In the genomic region with DNA sequence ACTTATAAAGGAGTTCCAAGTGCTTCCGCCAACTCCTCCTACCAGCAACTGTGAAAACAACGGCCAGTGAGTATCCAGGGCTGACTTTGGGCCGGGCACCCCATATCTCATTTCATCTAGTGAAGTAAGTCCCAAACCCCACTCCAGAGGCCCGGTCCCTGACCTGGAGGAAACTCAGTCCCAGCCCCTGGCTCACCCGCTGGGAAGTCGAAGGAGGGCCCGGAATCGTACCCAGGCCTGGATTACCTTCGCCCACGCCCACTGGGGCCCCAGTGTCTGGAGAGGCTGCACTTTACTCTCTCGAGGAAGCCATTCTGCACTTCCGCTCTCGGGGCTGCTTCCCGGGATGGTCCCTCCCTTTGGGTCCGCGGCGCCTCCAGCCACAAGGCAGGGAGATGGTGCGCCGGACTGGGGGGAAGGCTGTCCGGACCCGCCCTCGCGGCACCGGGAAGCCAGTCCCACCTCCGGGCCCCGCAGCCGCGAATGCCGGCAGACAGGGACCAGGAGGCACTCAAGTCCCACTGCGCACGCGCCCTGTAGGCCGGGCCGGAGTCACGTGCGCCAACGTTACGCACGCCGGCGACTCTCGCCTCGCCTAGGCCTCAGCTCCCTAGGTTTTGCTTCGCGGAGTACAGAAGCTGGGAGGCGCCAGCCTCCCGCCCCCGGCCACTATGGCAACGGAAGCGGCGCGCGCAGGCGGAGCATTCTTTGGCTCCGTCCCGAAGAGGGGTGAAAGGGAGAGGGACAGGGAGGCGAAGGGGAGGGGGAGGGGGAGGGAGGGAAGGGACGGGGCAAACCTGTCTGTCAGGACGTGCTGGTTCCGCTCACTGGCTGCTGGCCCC, we compare ENCODE assay signal across 1 cellular context.
TF ChIP-seq lines count a peak whose summit lies in the region.

A gene with protein sequence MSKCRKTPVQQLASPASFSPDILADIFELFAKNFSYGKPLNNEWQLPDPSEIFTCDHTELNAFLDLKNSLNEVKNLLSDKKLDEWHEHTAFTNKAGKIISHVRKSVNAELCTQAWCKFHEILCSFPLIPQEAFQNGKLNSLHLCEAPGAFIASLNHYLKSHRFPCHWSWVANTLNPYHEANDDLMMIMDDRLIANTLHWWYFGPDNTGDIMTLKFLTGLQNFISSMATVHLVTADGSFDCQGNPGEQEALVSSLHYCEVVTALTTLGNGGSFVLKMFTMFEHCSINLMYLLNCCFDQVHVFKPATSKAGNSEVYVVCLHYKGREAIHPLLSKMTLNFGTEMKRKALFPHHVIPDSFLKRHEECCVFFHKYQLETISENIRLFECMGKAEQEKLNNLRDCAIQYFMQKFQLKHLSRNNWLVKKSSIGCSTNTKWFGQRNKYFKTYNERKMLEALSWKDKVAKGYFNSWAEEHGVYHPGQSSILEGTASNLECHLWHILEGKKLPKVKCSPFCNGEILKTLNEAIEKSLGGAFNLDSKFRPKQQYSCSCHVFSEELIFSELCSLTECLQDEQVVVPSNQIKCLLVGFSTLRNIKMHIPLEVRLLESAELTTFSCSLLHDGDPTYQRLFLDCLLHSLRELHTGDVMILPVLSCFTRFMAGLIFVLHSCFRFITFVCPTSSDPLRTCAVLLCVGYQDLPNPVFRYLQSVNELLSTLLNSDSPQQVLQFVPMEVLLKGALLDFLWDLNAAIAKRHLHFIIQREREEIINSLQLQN (minus strand): TSS at position 513 of the 842 bp plus-strand sequence. CDS start 3,482 bp downstream, outside the sequence.

TF ChIP-seq in WTC11, 78 proteins besides CTCF, POLR2A, EP300 and RAD21 (continued from another document and continues in another):
- TF ChIP-seq, protein P1, sequence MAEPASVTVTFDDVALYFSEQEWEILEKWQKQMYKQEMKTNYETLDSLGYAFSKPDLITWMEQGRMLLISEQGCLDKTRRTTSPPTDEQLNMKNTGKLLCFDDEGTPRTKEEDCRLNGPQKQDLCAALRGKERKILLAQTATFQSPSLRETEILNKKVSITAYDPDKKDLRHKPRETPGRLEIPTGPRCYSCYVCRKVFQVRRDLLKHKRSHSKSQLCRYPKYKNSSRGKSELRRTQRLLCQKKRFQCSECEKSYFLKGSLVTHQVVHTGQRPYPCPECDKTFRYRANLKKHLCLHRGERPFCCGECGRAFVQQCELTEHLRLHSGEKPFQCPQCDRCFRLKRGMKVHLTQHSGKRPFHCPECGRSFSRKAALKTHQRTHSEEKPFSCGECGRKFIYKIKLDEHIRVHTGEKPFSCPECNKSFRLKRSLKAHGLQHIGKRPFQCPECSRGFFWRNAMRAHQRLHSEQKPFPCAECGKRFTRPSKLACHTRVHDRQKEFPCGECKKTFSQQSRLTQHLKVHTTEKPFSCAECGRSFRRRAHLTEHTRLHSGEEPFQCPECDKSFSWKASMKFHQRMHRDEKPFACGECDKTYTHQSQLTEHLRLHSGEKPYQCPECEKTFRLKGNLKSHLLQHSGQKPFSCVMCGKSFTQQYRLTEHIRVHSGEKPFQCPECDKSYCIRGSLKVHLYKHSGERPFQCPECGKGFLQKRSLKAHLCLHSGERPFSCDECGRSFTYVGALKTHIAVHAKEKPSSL (CRISPR knock-in tag; conservative IDR thresholded peaks at IDR 0.05) = no peak
- TF ChIP-seq, protein P2, sequence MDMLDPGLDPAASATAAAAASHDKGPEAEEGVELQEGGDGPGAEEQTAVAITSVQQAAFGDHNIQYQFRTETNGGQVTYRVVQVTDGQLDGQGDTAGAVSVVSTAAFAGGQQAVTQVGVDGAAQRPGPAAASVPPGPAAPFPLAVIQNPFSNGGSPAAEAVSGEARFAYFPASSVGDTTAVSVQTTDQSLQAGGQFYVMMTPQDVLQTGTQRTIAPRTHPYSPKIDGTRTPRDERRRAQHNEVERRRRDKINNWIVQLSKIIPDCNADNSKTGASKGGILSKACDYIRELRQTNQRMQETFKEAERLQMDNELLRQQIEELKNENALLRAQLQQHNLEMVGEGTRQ (CRISPR knock-in tag; IDR thresholded peaks at IDR 0.05) = peak; percentile 98
- TF ChIP-seq GABPB1 (CRISPR knock-in tag; IDR thresholded peaks at IDR 0.05) (peak; percentile 80), NR1H2 (CRISPR knock-in tag; IDR thresholded peaks at IDR 0.05) (no peak), MYBL2 (CRISPR knock-in tag; IDR thresholded peaks at IDR 0.05) (no peak), ZNF232 (CRISPR knock-in tag; IDR thresholded peaks at IDR 0.05) (peak; percentile 81; the same call in 1 of the 2 replicates), CBFB (CRISPR knock-in tag; IDR thresholded peaks at IDR 0.05; ENCODE audit: low read depth) (no peak), CREB1 (CRISPR knock-in tag; IDR thresholded peaks at IDR 0.05) (no peak), KAT7 (CRISPR knock-in tag; IDR thresholded peaks at IDR 0.05; ENCODE audit: borderline replicate concordance) (peak; percentile 90; the same call in 1 of the 2 replicates), OVOL2 (CRISPR knock-in tag; IDR thresholded peaks at IDR 0.05; ENCODE audit: borderline replicate concordance) (no peak), TEAD4 (CRISPR knock-in tag; IDR thresholded peaks at IDR 0.05) (no peak), ZNF219 (CRISPR knock-in tag; IDR thresholded peaks at IDR 0.05; ENCODE audit: borderline replicate concordance) (no peak), ELF4 (CRISPR knock-in tag; IDR thresholded peaks at IDR 0.05; ENCODE audit: low read depth) (no peak), ZNF121 (CRISPR knock-in tag; IDR thresholded peaks at IDR 0.05) (no peak), ZNF416 (CRISPR knock-in tag; IDR thresholded peaks at IDR 0.05) (no peak), ZNF317 (CRISPR knock-in tag; IDR thresholded peaks at IDR 0.05; ENCODE audit: borderline replicate concordance, low read depth) (no peak), SMAD4 (CRISPR knock-in tag; IDR thresholded peaks at IDR 0.05) (0 out of 2 replicates have a peak, but pooled peaks have one; percentile 71), TCF7 (CRISPR knock-in tag; IDR thresholded peaks at IDR 0.05; ENCODE audit: low read depth) (no peak), SMAD3 (CRISPR knock-in tag; IDR thresholded peaks at IDR 0.05; ENCODE audit: borderline replicate concordance) (peak; percentile 81), ZNF138 (CRISPR knock-in tag; conservative IDR thresholded peaks at IDR 0.05) (no peak), ZNF423 (CRISPR knock-in tag; IDR thresholded peaks at IDR 0.05) (no peak)
- TF ChIP-seq, protein P3, sequence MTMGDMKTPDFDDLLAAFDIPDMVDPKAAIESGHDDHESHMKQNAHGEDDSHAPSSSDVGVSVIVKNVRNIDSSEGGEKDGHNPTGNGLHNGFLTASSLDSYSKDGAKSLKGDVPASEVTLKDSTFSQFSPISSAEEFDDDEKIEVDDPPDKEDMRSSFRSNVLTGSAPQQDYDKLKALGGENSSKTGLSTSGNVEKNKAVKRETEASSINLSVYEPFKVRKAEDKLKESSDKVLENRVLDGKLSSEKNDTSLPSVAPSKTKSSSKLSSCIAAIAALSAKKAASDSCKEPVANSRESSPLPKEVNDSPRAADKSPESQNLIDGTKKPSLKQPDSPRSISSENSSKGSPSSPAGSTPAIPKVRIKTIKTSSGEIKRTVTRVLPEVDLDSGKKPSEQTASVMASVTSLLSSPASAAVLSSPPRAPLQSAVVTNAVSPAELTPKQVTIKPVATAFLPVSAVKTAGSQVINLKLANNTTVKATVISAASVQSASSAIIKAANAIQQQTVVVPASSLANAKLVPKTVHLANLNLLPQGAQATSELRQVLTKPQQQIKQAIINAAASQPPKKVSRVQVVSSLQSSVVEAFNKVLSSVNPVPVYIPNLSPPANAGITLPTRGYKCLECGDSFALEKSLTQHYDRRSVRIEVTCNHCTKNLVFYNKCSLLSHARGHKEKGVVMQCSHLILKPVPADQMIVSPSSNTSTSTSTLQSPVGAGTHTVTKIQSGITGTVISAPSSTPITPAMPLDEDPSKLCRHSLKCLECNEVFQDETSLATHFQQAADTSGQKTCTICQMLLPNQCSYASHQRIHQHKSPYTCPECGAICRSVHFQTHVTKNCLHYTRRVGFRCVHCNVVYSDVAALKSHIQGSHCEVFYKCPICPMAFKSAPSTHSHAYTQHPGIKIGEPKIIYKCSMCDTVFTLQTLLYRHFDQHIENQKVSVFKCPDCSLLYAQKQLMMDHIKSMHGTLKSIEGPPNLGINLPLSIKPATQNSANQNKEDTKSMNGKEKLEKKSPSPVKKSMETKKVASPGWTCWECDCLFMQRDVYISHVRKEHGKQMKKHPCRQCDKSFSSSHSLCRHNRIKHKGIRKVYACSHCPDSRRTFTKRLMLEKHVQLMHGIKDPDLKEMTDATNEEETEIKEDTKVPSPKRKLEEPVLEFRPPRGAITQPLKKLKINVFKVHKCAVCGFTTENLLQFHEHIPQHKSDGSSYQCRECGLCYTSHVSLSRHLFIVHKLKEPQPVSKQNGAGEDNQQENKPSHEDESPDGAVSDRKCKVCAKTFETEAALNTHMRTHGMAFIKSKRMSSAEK (CRISPR knock-in tag; IDR thresholded peaks at IDR 0.05; ENCODE audit: borderline replicate concordance) = no peak
- TF ChIP-seq, protein P4, sequence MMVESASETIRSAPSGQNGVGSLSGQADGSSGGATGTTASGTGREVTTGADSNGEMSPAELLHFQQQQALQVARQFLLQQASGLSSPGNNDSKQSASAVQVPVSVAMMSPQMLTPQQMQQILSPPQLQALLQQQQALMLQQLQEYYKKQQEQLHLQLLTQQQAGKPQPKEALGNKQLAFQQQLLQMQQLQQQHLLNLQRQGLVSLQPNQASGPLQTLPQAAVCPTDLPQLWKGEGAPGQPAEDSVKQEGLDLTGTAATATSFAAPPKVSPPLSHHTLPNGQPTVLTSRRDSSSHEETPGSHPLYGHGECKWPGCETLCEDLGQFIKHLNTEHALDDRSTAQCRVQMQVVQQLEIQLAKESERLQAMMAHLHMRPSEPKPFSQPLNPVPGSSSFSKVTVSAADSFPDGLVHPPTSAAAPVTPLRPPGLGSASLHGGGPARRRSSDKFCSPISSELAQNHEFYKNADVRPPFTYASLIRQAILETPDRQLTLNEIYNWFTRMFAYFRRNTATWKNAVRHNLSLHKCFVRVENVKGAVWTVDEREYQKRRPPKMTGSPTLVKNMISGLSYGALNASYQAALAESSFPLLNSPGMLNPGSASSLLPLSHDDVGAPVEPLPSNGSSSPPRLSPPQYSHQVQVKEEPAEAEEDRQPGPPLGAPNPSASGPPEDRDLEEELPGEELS (CRISPR knock-in tag; IDR thresholded peaks at IDR 0.05) = peak; percentile 70
- TF ChIP-seq, protein P5, sequence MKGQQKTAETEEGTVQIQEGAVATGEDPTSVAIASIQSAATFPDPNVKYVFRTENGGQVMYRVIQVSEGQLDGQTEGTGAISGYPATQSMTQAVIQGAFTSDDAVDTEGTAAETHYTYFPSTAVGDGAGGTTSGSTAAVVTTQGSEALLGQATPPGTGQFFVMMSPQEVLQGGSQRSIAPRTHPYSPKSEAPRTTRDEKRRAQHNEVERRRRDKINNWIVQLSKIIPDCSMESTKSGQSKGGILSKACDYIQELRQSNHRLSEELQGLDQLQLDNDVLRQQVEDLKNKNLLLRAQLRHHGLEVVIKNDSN (CRISPR knock-in tag; IDR thresholded peaks at IDR 0.05) = peak; percentile 98
- TF ChIP-seq, protein P6, sequence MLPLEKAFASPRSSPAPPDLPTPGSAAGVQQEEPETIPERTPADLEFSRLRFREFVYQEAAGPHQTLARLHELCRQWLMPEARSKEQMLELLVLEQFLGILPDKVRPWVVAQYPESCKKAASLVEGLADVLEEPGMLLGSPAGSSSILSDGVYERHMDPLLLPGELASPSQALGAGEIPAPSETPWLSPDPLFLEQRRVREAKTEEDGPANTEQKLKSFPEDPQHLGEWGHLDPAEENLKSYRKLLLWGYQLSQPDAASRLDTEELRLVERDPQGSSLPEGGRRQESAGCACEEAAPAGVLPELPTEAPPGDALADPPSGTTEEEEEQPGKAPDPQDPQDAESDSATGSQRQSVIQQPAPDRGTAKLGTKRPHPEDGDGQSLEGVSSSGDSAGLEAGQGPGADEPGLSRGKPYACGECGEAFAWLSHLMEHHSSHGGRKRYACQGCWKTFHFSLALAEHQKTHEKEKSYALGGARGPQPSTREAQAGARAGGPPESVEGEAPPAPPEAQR (CRISPR knock-in tag; IDR thresholded peaks at IDR 0.05) = no peak
- TF ChIP-seq, protein P7, sequence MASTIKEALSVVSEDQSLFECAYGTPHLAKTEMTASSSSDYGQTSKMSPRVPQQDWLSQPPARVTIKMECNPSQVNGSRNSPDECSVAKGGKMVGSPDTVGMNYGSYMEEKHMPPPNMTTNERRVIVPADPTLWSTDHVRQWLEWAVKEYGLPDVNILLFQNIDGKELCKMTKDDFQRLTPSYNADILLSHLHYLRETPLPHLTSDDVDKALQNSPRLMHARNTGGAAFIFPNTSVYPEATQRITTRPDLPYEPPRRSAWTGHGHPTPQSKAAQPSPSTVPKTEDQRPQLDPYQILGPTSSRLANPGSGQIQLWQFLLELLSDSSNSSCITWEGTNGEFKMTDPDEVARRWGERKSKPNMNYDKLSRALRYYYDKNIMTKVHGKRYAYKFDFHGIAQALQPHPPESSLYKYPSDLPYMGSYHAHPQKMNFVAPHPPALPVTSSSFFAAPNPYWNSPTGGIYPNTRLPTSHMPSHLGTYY (CRISPR knock-in tag; IDR thresholded peaks at IDR 0.05) = no peak
- TF ChIP-seq, protein P8, sequence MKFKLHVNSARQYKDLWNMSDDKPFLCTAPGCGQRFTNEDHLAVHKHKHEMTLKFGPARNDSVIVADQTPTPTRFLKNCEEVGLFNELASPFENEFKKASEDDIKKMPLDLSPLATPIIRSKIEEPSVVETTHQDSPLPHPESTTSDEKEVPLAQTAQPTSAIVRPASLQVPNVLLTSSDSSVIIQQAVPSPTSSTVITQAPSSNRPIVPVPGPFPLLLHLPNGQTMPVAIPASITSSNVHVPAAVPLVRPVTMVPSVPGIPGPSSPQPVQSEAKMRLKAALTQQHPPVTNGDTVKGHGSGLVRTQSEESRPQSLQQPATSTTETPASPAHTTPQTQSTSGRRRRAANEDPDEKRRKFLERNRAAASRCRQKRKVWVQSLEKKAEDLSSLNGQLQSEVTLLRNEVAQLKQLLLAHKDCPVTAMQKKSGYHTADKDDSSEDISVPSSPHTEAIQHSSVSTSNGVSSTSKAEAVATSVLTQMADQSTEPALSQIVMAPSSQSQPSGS (CRISPR knock-in tag; IDR thresholded peaks at IDR 0.05; ENCODE audit: borderline replicate concordance, low read depth) = no peak
- TF ChIP-seq, protein P9, sequence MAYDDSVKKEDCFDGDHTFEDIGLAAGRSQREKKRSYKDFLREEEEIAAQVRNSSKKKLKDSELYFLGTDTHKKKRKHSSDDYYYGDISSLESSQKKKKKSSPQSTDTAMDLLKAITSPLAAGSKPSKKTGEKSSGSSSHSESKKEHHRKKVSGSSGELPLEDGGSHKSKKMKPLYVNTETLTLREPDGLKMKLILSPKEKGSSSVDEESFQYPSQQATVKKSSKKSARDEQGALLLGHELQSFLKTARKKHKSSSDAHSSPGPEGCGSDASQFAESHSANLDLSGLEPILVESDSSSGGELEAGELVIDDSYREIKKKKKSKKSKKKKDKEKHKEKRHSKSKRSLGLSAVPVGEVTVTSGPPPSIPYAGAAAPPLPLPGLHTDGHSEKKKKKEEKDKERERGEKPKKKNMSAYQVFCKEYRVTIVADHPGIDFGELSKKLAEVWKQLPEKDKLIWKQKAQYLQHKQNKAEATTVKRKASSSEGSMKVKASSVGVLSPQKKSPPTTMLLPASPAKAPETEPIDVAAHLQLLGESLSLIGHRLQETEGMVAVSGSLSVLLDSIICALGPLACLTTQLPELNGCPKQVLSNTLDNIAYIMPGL (CRISPR knock-in tag; IDR thresholded peaks at IDR 0.05) = peak; percentile 26; the same call in 1 of the 2 replicates
- TF ChIP-seq, protein P10, sequence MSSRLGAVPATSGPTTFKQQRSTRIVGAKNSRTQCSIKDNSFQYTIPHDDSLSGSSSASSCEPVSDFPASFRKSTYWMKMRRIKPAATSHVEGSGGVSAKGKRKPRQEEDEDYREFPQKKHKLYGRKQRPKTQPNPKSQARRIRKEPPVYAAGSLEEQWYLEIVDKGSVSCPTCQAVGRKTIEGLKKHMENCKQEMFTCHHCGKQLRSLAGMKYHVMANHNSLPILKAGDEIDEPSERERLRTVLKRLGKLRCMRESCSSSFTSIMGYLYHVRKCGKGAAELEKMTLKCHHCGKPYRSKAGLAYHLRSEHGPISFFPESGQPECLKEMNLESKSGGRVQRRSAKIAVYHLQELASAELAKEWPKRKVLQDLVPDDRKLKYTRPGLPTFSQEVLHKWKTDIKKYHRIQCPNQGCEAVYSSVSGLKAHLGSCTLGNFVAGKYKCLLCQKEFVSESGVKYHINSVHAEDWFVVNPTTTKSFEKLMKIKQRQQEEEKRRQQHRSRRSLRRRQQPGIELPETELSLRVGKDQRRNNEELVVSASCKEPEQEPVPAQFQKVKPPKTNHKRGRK (CRISPR knock-in tag; IDR thresholded peaks at IDR 0.05; ENCODE audit: borderline replicate concordance) = no peak
